18 cellular contexts compared by ENCODE assay signal in the genomic region with DNA sequence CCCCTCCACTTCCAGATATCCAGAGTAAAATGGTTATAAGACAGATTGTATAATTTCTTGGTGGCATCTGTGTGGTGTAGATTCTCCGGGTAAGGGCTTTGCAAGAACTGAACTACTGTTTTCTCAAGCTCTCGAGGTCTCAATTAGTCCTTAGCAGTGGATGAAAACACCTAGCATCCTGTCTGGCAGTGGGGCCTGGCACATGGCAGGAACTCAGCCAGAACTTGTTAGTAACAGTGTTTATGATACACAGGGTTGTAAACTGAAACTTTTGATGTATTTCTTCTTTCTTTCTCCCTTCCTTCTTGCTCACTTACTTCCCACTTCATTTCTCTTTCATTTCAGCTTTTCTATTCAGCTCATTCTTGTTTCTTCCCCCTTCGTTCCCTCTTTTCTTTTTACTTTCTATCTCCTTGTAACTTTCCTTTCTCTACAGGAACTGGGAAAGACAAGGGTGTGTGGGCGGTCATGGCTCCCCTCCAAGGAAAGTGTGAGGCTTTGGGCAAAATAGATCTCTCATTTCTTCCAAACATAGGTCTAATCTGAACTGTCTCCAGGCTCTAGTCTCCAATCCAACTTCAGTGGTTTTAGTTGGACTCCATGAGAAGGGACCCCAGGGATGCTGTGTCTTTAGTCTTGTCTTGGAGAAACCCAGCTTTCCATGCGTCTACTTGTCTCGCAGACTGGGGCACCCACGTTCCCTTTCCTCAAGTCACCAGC.
DNase-seq lines count a peak whose midpoint lies in the region; ATAC-seq and TF ChIP-seq lines count a peak whose summit lies in the region.
"Had no signal": no experiment of that assay in that cellular context is flagged by ENCODE, and none has a peak within 500 bp of the region (broad histone marks: within the 10 kb centered on the region; RNA-seq: fewer than 3 reads in every experiment).

No MANE protein-coding gene starts in this region.

- no peaks in the 10 kb centered on the region for H3K4me1 Mint-ChIP-seq in T-helper 17 cell
- H3K4me1 Mint-ChIP-seq: stimulated activated naive CD8-positive, alpha-beta T cell treated with anti-CD3 and anti-CD28 coated beads, Interleukin-15, amount 100 ng/mL, for 72 hours had no signal

- peaks cover 0 to 12% of the 10 kb centered on the region in 2 donors for H3K4me1 ChIP-seq in adrenal gland (replicated peaks in 1 of 2)
- H3K4me1 ChIP-seq in right cardiac atrium (ENCODE audit: control insufficient read depth, insufficient read depth, low read length) = no peaks in the 10 kb centered on the region
- H3K4me1 ChIP-seq in smooth muscle cell (ENCODE audit: low read depth) = no peaks in the 10 kb centered on the region
- H3K4me1 ChIP-seq in SJCRH30 = no peaks in the 10 kb centered on the region
- H3K4me1 ChIP-seq: colonic mucosa had no signal

- no peaks in the 10 kb centered on the region for H3K79me2 ChIP-seq in smooth muscle cell (ENCODE audit: low read depth)

- H3K9me3 ChIP-seq in adrenal gland (replicated peaks in 1 of 3) (no peaks in the 10 kb centered on the region), right cardiac atrium (ENCODE audit: control insufficient read depth, low read length) (no peaks in the 10 kb centered on the region), smooth muscle cell (replicated peaks; ENCODE audit: low read depth) (no peaks in the 10 kb centered on the region), SJCRH30 (replicated peaks) (no peaks in the 10 kb centered on the region), T-helper 17 cell (ENCODE audit: control insufficient read depth, low read length, poor library complexity, severe bottlenecking) (no peaks in the 10 kb centered on the region)
- H3K9me3 ChIP-seq: colonic mucosa had no signal

- intact Hi-C loops in adrenal gland (cut with DNase I) (no loop called here), right cardiac atrium (cut with DNase I) (no loop called here)

- no peak overlapping the region for H3K4me3 Mint-ChIP-seq in T-helper 17 cell
- H3K4me3 Mint-ChIP-seq: stimulated activated naive CD8-positive, alpha-beta T cell treated with anti-CD3 and anti-CD28 coated beads, Interleukin-15, amount 100 ng/mL, for 72 hours had no signal

- no peak overlapping the region for H3K4me3 ChIP-seq in adrenal gland
- no peak overlapping the region for H3K4me3 ChIP-seq in right cardiac atrium (ENCODE audit: low read length)
- H3K4me3 ChIP-seq in smooth muscle cell = no peak overlapping the region
- H3K4me3 ChIP-seq in H7 (ENCODE audit: insufficient read depth, low read depth, low read length) = no peak overlapping the region
- H3K4me3 ChIP-seq in SJCRH30 = no peak overlapping the region
- H3K4me3 ChIP-seq: colonic mucosa had no signal

- no peaks in the 10 kb centered on the region for H3K36me3 Mint-ChIP-seq in T-helper 17 cell (ENCODE audit: low read depth)

- H3K4me2 ChIP-seq in smooth muscle cell = no peak overlapping the region

- H3K9ac ChIP-seq in smooth muscle cell (ENCODE audit: low read depth) = no peak overlapping the region

- 58 to 64% (median 62%) methylated on average over 7 of the region's 7 CpGs for WGBS in adrenal gland, 4 donors
- 44% methylated on average over 7 of the region's 7 CpGs for WGBS in right cardiac atrium
- 90% methylated on average over 7 of the region's 7 CpGs for WGBS in smooth muscle cell (ENCODE audit: low lambda C conversion rate)

- H3K36me3 ChIP-seq in adrenal gland (replicated peaks in 1 of 2) (no peaks in the 10 kb centered on the region), smooth muscle cell (ENCODE audit: low read depth) (no peaks in the 10 kb centered on the region), H7 (replicated peaks; ENCODE audit: control insufficient read depth, insufficient read depth, low read length) (no peaks in the 10 kb centered on the region), SJCRH30 (no peaks in the 10 kb centered on the region)
- H3K36me3 ChIP-seq: colonic mucosa had no signal

- no peaks in the 10 kb centered on the region for H4K20me1 ChIP-seq in smooth muscle cell (ENCODE audit: low read depth)

- TF ChIP-seq CTCF in adrenal gland (IDR thresholded peaks at IDR 0.05) (no peak), smooth muscle cell (IDR thresholded peaks at IDR 0.05; ENCODE audit: borderline replicate concordance, insufficient read depth, poor library complexity, severe bottlenecking) (no peak)

- H3K27me3 ChIP-seq in adrenal gland (no peaks in the 10 kb centered on the region), right cardiac atrium (ENCODE audit: control insufficient read depth, insufficient read depth) (no peaks in the 10 kb centered on the region), smooth muscle cell (ENCODE audit: low read depth) (no peaks in the 10 kb centered on the region), H7 (ENCODE audit: control insufficient read depth, insufficient read depth, low read length) (no peaks in the 10 kb centered on the region), SJCRH30 (no peaks in the 10 kb centered on the region)
- H3K27me3 ChIP-seq: colonic mucosa had no signal

- peak overlapping the region; percentile 65 for H2AFZ ChIP-seq in smooth muscle cell (ENCODE audit: low read depth)

- H3K27ac ChIP-seq in adrenal gland = peak overlapping the region in 2 of 5 donors; percentile 39 to 66
- peak overlapping the region; percentile 74 for H3K27ac ChIP-seq in right cardiac atrium (ENCODE audit: low read length)
- no peak overlapping the region for H3K27ac ChIP-seq in smooth muscle cell (ENCODE audit: low read depth)
- H3K27ac ChIP-seq in SJCRH30 = no peak overlapping the region
- H3K27ac ChIP-seq: colonic mucosa had no signal

- DNase-seq in EH (ENCODE audit: low read depth) = peak; percentile 21
- DNase-seq in adrenal gland = peak in 5 of 7 donors; percentile 17 to 57 (median 26)
- DNase-seq in right cardiac atrium = peak; percentile 81 to 90 (median 84)
- no peak for DNase-seq in smooth muscle cell (lab: John Stamatoyannopoulos, UW; ENCODE audit: unreplicated experiment)
- DNase-seq in H7 = no peak
- no peak for DNase-seq in SJCRH30
- no peak for DNase-seq in T-helper 17 cell
- no peak for DNase-seq in CD1c-positive myeloid dendritic cell (ENCODE audit: extremely low spot score)
- DNase-seq: activated CD8-positive, alpha-beta memory T cell treated with anti-CD3 and anti-CD28 coated beads, Interleukin-2, amount 50 U/mL, for 4 hours; activated gamma-delta T cell treated with Interleukin-2 at 50 U/mL for 16 hours; colonic mucosa; COR-L47; foreskin melanocyte; NCI-H187; NCI-H524; OCI-M1; stimulated activated naive CD8-positive, alpha-beta T cell treated with anti-CD3 and anti-CD28 coated beads, Interleukin-15, amount 100 ng/mL, for 72 hours; T1000 had no signal

- no peaks in the 10 kb centered on the region for H3K27me3 Mint-ChIP-seq in T-helper 17 cell

- H3K27ac Mint-ChIP-seq in T-helper 17 cell = no peak overlapping the region
- H3K27ac Mint-ChIP-seq: stimulated activated naive CD8-positive, alpha-beta T cell treated with anti-CD3 and anti-CD28 coated beads, Interleukin-15, amount 100 ng/mL, for 72 hours had no signal

- H3F3A ChIP-seq in smooth muscle cell (ENCODE audit: low read depth) = no peaks in the 10 kb centered on the region

- peak; percentile 53 to 63 for ATAC-seq in right cardiac atrium
- no peak for ATAC-seq in T-helper 17 cell
- ATAC-seq: stimulated activated naive CD8-positive, alpha-beta T cell treated with anti-CD3 and anti-CD28 coated beads, Interleukin-15, amount 100 ng/mL, for 72 hours had no signal

- no peak for TF ChIP-seq POLR2A in adrenal gland (IDR thresholded peaks at IDR 0.05)

Comparison
In these comparisons a context has a peak if more than half of its experiments do, and no peak if none do; other contexts are left out.
1. DNase-seq: peak in EH (single experiment), adrenal gland (5 of 7) and right cardiac atrium (3 of 3); none in smooth muscle cell (single experiment), H7 (single experiment), SJCRH30 (0 of 2), T-helper 17 cell (0 of 3) and CD1c-positive myeloid dendritic cell (single experiment).